1 cellular context compared by ENCODE assay signal in the genomic region with DNA sequence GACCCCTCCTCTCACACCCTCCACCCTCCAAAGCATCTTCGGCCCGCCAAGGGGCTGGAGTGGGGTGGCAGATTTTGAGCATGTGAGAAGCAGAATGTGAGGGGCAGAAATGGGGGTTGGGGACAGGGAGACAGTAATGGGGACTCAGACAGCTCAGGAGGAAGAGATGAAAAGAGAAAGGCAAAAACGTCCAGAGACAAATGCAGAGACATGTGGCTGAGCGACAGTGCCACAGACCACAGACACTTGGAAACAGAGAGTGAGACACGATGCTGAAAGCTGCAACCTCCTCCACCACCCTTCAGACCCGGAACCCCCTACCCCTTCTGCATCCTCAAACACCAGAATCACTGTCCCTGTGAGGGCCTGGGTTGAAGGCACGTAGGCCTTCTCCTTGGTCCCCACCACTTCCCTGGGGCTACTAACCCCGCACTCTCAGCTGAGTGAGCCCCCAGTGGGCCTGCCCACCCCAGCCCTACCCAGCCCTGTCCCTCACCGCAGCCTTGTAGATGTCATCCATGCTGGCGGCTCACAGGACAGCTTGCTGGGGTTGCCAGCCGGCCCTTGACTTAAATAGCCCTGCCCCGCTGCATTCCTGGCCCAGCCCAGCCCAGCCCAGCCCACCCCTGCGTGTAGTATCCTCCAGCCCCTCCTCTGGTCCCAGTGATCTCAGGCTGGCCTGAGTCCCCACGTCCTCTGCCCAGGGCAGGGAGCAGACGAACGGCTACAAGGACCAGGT.
TF ChIP-seq lines count a peak whose summit lies in the region.

Gene TNNC1, minus strand, starts transcription at position 546 of the 739 bp plus-strand sequence. Its CDS starts 26 bp downstream, at position 520.

TF ChIP-seq in GM23338, 12 proteins besides CTCF, POLR2A, EP300 and RAD21 (continued from another document):
- TF ChIP-seq, protein P1, sequence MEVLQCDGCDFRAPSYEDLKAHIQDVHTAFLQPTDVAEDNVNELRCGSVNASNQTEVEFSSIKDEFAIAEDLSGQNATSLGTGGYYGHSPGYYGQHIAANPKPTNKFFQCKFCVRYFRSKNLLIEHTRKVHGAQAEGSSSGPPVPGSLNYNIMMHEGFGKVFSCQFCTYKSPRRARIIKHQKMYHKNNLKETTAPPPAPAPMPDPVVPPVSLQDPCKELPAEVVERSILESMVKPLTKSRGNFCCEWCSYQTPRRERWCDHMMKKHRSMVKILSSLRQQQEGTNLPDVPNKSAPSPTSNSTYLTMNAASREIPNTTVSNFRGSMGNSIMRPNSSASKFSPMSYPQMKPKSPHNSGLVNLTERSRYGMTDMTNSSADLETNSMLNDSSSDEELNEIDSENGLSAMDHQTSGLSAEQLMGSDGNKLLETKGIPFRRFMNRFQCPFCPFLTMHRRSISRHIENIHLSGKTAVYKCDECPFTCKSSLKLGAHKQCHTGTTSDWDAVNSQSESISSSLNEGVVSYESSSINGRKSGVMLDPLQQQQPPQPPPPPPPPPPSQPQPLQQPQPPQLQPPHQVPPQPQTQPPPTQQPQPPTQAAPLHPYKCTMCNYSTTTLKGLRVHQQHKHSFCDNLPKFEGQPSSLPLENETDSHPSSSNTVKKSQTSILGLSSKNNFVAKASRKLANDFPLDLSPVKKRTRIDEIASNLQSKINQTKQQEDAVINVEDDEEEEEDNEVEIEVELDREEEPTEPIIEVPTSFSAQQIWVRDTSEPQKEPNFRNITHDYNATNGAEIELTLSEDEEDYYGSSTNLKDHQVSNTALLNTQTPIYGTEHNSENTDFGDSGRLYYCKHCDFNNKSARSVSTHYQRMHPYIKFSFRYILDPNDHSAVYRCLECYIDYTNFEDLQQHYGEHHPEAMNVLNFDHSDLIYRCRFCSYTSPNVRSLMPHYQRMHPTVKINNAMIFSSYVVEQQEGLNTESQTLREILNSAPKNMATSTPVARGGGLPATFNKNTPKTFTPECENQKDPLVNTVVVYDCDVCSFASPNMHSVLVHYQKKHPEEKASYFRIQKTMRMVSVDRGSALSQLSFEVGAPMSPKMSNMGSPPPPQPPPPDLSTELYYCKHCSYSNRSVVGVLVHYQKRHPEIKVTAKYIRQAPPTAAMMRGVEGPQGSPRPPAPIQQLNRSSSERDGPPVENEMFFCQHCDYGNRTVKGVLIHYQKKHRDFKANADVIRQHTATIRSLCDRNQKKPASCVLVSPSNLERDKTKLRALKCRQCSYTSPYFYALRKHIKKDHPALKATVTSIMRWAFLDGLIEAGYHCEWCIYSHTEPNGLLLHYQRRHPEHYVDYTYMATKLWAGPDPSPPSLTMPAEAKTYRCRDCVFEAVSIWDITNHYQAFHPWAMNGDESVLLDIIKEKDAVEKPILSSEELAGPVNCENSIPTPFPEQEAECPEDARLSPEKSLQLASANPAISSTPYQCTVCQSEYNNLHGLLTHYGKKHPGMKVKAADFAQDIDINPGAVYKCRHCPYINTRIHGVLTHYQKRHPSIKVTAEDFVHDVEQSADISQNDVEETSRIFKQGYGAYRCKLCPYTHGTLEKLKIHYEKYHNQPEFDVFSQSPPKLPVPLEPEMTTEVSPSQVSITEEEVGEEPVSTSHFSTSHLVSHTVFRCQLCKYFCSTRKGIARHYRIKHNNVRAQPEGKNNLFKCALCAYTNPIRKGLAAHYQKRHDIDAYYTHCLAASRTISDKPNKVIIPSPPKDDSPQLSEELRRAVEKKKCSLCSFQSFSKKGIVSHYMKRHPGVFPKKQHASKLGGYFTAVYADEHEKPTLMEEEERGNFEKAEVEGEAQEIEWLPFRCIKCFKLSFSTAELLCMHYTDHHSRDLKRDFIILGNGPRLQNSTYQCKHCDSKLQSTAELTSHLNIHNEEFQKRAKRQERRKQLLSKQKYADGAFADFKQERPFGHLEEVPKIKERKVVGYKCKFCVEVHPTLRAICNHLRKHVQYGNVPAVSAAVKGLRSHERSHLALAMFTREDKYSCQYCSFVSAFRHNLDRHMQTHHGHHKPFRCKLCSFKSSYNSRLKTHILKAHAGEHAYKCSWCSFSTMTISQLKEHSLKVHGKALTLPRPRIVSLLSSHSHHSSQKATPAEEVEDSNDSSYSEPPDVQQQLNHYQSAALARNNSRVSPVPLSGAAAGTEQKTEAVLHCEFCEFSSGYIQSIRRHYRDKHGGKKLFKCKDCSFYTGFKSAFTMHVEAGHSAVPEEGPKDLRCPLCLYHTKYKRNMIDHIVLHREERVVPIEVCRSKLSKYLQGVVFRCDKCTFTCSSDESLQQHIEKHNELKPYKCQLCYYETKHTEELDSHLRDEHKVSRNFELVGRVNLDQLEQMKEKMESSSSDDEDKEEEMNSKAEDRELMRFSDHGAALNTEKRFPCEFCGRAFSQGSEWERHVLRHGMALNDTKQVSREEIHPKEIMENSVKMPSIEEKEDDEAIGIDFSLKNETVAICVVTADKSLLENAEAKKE (CRISPR knock-in tag; IDR thresholded peaks at IDR 0.05), result no peak
- TF ChIP-seq POLR2AphosphoS5 (IDR thresholded peaks at IDR 0.05; ENCODE audit: low read depth) (no peak), ZNF331 (CRISPR knock-in tag; IDR thresholded peaks at IDR 0.05; ENCODE audit: low read depth) (no peak)
- TF ChIP-seq, protein P2, sequence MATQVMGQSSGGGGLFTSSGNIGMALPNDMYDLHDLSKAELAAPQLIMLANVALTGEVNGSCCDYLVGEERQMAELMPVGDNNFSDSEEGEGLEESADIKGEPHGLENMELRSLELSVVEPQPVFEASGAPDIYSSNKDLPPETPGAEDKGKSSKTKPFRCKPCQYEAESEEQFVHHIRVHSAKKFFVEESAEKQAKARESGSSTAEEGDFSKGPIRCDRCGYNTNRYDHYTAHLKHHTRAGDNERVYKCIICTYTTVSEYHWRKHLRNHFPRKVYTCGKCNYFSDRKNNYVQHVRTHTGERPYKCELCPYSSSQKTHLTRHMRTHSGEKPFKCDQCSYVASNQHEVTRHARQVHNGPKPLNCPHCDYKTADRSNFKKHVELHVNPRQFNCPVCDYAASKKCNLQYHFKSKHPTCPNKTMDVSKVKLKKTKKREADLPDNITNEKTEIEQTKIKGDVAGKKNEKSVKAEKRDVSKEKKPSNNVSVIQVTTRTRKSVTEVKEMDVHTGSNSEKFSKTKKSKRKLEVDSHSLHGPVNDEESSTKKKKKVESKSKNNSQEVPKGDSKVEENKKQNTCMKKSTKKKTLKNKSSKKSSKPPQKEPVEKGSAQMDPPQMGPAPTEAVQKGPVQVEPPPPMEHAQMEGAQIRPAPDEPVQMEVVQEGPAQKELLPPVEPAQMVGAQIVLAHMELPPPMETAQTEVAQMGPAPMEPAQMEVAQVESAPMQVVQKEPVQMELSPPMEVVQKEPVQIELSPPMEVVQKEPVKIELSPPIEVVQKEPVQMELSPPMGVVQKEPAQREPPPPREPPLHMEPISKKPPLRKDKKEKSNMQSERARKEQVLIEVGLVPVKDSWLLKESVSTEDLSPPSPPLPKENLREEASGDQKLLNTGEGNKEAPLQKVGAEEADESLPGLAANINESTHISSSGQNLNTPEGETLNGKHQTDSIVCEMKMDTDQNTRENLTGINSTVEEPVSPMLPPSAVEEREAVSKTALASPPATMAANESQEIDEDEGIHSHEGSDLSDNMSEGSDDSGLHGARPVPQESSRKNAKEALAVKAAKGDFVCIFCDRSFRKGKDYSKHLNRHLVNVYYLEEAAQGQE (IDR thresholded peaks at IDR 0.05; ENCODE audit: unreplicated experiment), result no peak
